In the genomic region with DNA sequence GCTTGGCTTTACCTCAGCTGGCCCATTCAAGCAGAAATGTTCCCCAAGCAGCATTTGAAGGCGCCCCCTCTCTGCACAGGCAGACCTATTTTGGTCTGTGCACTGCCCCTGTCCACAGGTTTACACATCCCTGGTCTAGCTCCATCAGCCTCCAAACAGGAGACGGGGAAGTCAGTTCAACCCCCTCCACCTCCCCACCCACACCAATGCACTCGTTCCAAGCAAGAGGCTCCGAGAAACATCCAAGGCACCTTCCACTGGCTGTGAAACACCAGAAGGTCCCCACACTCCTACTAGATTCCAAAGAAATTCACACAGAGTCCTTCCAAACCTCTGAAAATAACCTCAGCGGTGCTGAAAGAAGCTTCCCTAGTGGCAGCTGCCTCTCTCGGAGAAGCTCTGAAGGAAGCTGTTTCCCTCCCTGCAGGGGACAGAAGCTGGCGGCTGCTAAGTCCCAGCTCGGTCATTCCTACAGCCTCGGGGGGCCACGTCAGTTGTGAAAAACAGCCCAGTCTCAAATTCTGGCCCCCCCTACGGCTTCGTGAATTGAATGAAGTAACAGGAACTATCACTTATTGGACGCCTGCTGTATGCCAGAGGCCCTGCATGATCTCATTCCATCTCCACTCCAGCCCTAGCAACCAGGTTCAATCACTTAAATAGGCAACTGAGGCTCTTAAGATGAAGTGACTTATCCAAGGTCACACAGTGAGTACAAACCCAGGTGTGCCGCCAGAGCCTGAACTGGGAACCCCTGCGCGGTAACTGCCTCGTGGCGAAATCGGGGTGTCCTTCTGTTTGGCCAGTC, we compare ENCODE assay signal across 8 cellular contexts. TPM values are rescaled to one million over a fixed set of nuclear protein-coding genes. Genes with fewer than 3 reads are reported as not detected.
DNase-seq lines count a peak whose midpoint lies in the region; ATAC-seq and TF ChIP-seq lines count a peak whose summit lies in the region.

No MANE protein-coding gene starts in this region.

- ATAC-seq in CD4-positive, CD25-positive, alpha-beta regulatory T cell (ENCODE audit: low read depth in 2 of 2), result no peak
- ATAC-seq in HG03460 (IDR thresholded peaks at IDR 0.05; ENCODE audit: unreplicated experiment), result no peak

- H3K27ac Mint-ChIP-seq in CD4-positive, CD25-positive, alpha-beta regulatory T cell, result peak overlapping the region; percentile 77 to 100 (median 91)
- H3K27ac Mint-ChIP-seq in T-helper 2 cell treated with Interferon-gamma antibody and Interleukin-4, amounts not matched to agents 5 μg/mL and 100 μg/mL, for 36 hours, result peak overlapping the region; percentile 86

- H3K4me1 ChIP-seq in CD4-positive, CD25-positive, alpha-beta regulatory T cell (ENCODE audit: control insufficient read depth, insufficient read depth, low read length, poor library complexity, severe bottlenecking), result peaks cover 30% of the 10 kb centered on the region
- H3K4me1 ChIP-seq in trophoblast cell (ENCODE audit: control insufficient read depth in 1 of 2, insufficient read depth in 2 of 2, low read length in 2 of 2), result peaks cover 6 to 9% of the 10 kb centered on the region in 2 experiments

- H3K23ac ChIP-seq in trophoblast cell (ENCODE audit: low read length), result no peak overlapping the region

- H3K18ac ChIP-seq in trophoblast cell (ENCODE audit: low read length), result peak overlapping the region; percentile 91

- H3K4me3 ChIP-seq in CD4-positive, CD25-positive, alpha-beta regulatory T cell (ENCODE audit: low read depth, low read length), result peak overlapping the region; percentile 85
- H3K4me3 ChIP-seq in H7 (ENCODE audit: insufficient read depth, low read depth, low read length), result peak overlapping the region; percentile 87
- peak overlapping the region; percentile 92 for H3K4me3 ChIP-seq in fibroblast of pulmonary artery (replicated peaks; ENCODE audit: low read depth, low read length)
- H3K4me3 ChIP-seq in trophoblast cell (ENCODE audit: low read depth, low read length), result peak overlapping the region; percentile 92

- no peak overlapping the region for H2BK12ac ChIP-seq in trophoblast cell (ENCODE audit: low read length)

- H3K9ac ChIP-seq in trophoblast cell (ENCODE audit: low read length), result peak overlapping the region; percentile 74

- H3K9me3 Mint-ChIP-seq in CD4-positive, CD25-positive, alpha-beta regulatory T cell, result peaks cover 0 to 2% (median 0%) of the 10 kb centered on the region in 7 donors
- no peaks in the 10 kb centered on the region for H3K9me3 Mint-ChIP-seq in T-helper 2 cell treated with Interferon-gamma antibody and Interleukin-4, amounts not matched to agents 5 μg/mL and 100 μg/mL, for 36 hours

- peak overlapping the region; percentile 33 for H3K14ac ChIP-seq in trophoblast cell (ENCODE audit: low read length)

- peaks cover 8% of the 10 kb centered on the region for H3K79me2 ChIP-seq in trophoblast cell (ENCODE audit: control insufficient read depth, insufficient read depth, low read length, poor library complexity)

- peak overlapping the region; percentile 99 for H4K91ac ChIP-seq in trophoblast cell (ENCODE audit: low read depth, low read length)

- H2BK120ac ChIP-seq in trophoblast cell (ENCODE audit: insufficient read depth, low read length, poor library complexity), result peak overlapping the region; percentile 100

- peaks cover 14% of the 10 kb centered on the region for H3K36me3 ChIP-seq in CD4-positive, CD25-positive, alpha-beta regulatory T cell (ENCODE audit: control insufficient read depth, insufficient read depth, low read length)
- H3K36me3 ChIP-seq in H7 (replicated peaks; ENCODE audit: control insufficient read depth, insufficient read depth, low read length), result no peaks in the 10 kb centered on the region; the same call in 1 of the 2 replicates
- peaks cover 6 to 10% of the 10 kb centered on the region in 2 experiments for H3K36me3 ChIP-seq in trophoblast cell (ENCODE audit: control insufficient read depth in 1 of 2, insufficient read depth in 2 of 2, low read length in 2 of 2)

- H3K36me3 Mint-ChIP-seq in CD4-positive, CD25-positive, alpha-beta regulatory T cell, result peaks cover 4% of the 10 kb centered on the region
- H3K36me3 Mint-ChIP-seq in T-helper 2 cell treated with Interferon-gamma antibody and Interleukin-4, amounts not matched to agents 5 μg/mL and 100 μg/mL, for 36 hours (ENCODE audit: low read depth), result no peaks in the 10 kb centered on the region

- H2AK5ac ChIP-seq in trophoblast cell (ENCODE audit: low read length), result peak overlapping the region; percentile 13

- H4K12ac ChIP-seq in trophoblast cell (ENCODE audit: low read depth, low read length), result peak overlapping the region; percentile 68

- peaks cover 7% of the 10 kb centered on the region for H3K79me1 ChIP-seq in trophoblast cell (ENCODE audit: low read length)

- peak overlapping the region; percentile 37 for H3K4ac ChIP-seq in trophoblast cell (ENCODE audit: low read depth, low read length)

- H3K27me3 ChIP-seq in CD4-positive, CD25-positive, alpha-beta regulatory T cell (ENCODE audit: control insufficient read depth, insufficient read depth, low read length), result no peaks in the 10 kb centered on the region
- H3K27me3 ChIP-seq in H7 (ENCODE audit: control insufficient read depth, insufficient read depth, low read length), result no peaks in the 10 kb centered on the region
- no peaks in the 10 kb centered on the region for H3K27me3 ChIP-seq in trophoblast cell (ENCODE audit: insufficient read depth, low read length)

- peak overlapping the region; percentile 20 for H2BK5ac ChIP-seq in trophoblast cell (ENCODE audit: low read depth, low read length, poor library complexity)

- no peak for TF ChIP-seq CTCF in fibroblast of pulmonary artery (IDR thresholded peaks at IDR 0.05; ENCODE audit: low read length, missing control alignments)

- DNase-seq in CD4-positive, CD25-positive, alpha-beta regulatory T cell, result peak in 1 of 3 donors; percentile 42
- peak; percentile 70 for DNase-seq in H7
- DNase-seq in T-helper 2 cell treated with Interferon-gamma antibody and Interleukin-4, amounts not matched to agents 5 μg/mL and 100 μg/mL, for 36 hours (ENCODE audit: low spot score), result no peak
- DNase-seq in fibroblast of pulmonary artery (ENCODE audit: low read depth), result no peak
- peak; percentile 25 to 33 for DNase-seq in trophoblast cell
- DNase-seq in GOT3 (lab: John Stamatoyannopoulos, UW), result no peak
- no peak for DNase-seq in ACHN

- no peaks in the 10 kb centered on the region for H3K9me3 ChIP-seq in CD4-positive, CD25-positive, alpha-beta regulatory T cell (ENCODE audit: control insufficient read depth in 2 of 2, low read length in 2 of 2)
- no peaks in the 10 kb centered on the region for H3K9me3 ChIP-seq in trophoblast cell (ENCODE audit: insufficient read depth, low read depth, low read length)

- H3K27ac ChIP-seq in CD4-positive, CD25-positive, alpha-beta regulatory T cell (ENCODE audit: insufficient read depth, low read length, poor library complexity, severe bottlenecking), result peak overlapping the region; percentile 100
- H3K27ac ChIP-seq in trophoblast cell (ENCODE audit: low read depth, low read length), result no peak overlapping the region

- H3K4me1 Mint-ChIP-seq in CD4-positive, CD25-positive, alpha-beta regulatory T cell, result peaks cover 10 to 43% (median 32%) of the 10 kb centered on the region in 4 donors
- H3K4me1 Mint-ChIP-seq in T-helper 2 cell treated with Interferon-gamma antibody and Interleukin-4, amounts not matched to agents 5 μg/mL and 100 μg/mL, for 36 hours (ENCODE audit: low read depth), result peaks cover 19% of the 10 kb centered on the region

- peaks cover 10% of the 10 kb centered on the region for H3K27me3 Mint-ChIP-seq in CD4-positive, CD25-positive, alpha-beta regulatory T cell
- no peaks in the 10 kb centered on the region for H3K27me3 Mint-ChIP-seq in T-helper 2 cell treated with Interferon-gamma antibody and Interleukin-4, amounts not matched to agents 5 μg/mL and 100 μg/mL, for 36 hours (ENCODE audit: low read depth)

- in situ Hi-C loops in ACHN (cut with HindIII; ENCODE audit: low pct_ligation_motif_present, low pct_unique_long_range_greater_than_20kb, low sequenced_read_pairs), result no loop called here

- H2AFZ ChIP-seq in trophoblast cell (ENCODE audit: insufficient read depth, low read length, poor library complexity), result peak overlapping the region; percentile 98

- peak overlapping the region; percentile 96 to 100 (median 98) for H3K4me3 Mint-ChIP-seq in CD4-positive, CD25-positive, alpha-beta regulatory T cell
- H3K4me3 Mint-ChIP-seq in T-helper 2 cell treated with Interferon-gamma antibody and Interleukin-4, amounts not matched to agents 5 μg/mL and 100 μg/mL, for 36 hours, result peak overlapping the region; percentile 93

- H4K8ac ChIP-seq in trophoblast cell (ENCODE audit: low read depth, low read length), result peak overlapping the region; percentile 99

- no CpG with 5 or more reads among the region's 19 CpGs for WGBS in trophoblast cell (ENCODE audit: extremely low coverage, insufficient coverage, insufficient read length)

- H3K4me2 ChIP-seq in trophoblast cell (ENCODE audit: low read length), result peak overlapping the region; percentile 64

RNA-seq across cellular contexts. Expression of a gene that starts 0.8 kb away (rescaled TPM):
- total RNA-seq in CD4-positive, CD25-positive, alpha-beta regulatory T cell, result 19.1 TPM
- 1 to 10 TPM; 2.1 to 3.4 (median 2.9) TPM for polyA plus RNA-seq in CD4-positive, CD25-positive, alpha-beta regulatory T cell
- 9.7 and 11.5 TPM in 2 replicates for total RNA-seq in H7 (2014; rRNA removed; shearing (Covaris generic))
- polyA plus RNA-seq in trophoblast cell (2013), result 8.8 and 9.0 TPM in 2 replicates

RNA-seq across cellular contexts. Expression of a gene that starts 21.7 kb away (rescaled TPM):
- 132 TPM for total RNA-seq in CD4-positive, CD25-positive, alpha-beta regulatory T cell
- 100 to 1,000 TPM; 134 to 147 (median 146) TPM for polyA plus RNA-seq in CD4-positive, CD25-positive, alpha-beta regulatory T cell
- 75.7 and 76.4 TPM in 2 replicates for total RNA-seq in H7 (2014; rRNA removed; shearing (Covaris generic))
- polyA plus RNA-seq in trophoblast cell (2013), result 56.6 and 56.7 TPM in 2 replicates

Comparison
In these comparisons a context has a peak if more than half of its experiments do, and no peak if none do; other contexts are left out.
1. DNase-seq: peak in H7 (single experiment) and trophoblast cell (2 of 2); none in T-helper 2 cell treated with Interferon-gamma antibody and Interleukin-4, amounts not matched to agents 5 μg/mL and 100 μg/mL, for 36 hours (single experiment), fibroblast of pulmonary artery (single experiment), GOT3 (single experiment) and ACHN (single experiment).
2. Peak in every context shown above with its lines, with median percentiles within 50 percentile points of each other: H3K4me3 ChIP-seq.